1 cellular context compared by ENCODE assay signal in genomic region chr16:19127674-19128131, GRCh38.
TF ChIP-seq lines count a peak whose summit lies in the region.

No MANE protein-coding gene starts in this region.

TF ChIP-seq in GM12878, 131 proteins besides CTCF, POLR2A, EP300 and RAD21 (continued from another document and continues in another):
- no peak for TF ChIP-seq STAT3 (IDR thresholded peaks at IDR 0.05; ENCODE audit: low read depth, low read length)
- TF ChIP-seq KDM1A (IDR thresholded peaks at IDR 0.05; ENCODE audit: borderline replicate concordance), result no peak
- TF ChIP-seq SMARCA5 (IDR thresholded peaks at IDR 0.05), result peak; percentile 67; the same call in 1 of the 2 replicates
- TF ChIP-seq TCF12 (IDR thresholded peaks at IDR 0.05; ENCODE audit: low read depth, low read length), result no peak
- no peak for TF ChIP-seq KLF5 (IDR thresholded peaks at IDR 0.05; ENCODE audit: partially characterized antibody)
- no peak for TF ChIP-seq HDGF (IDR thresholded peaks at IDR 0.05)
- no peak for TF ChIP-seq ZBTB33 (IDR thresholded peaks at IDR 0.05)
- TF ChIP-seq SREBF2 (IDR thresholded peaks at IDR 0.05; ENCODE audit: low read length), result no peak
- TF ChIP-seq USF1 (IDR thresholded peaks at IDR 0.05; ENCODE audit: borderline replicate concordance, extremely low read length, insufficient read depth, low read depth, low read length), result no peak
- no peak for TF ChIP-seq MYB (IDR thresholded peaks at IDR 0.05; ENCODE audit: borderline replicate concordance, low read depth, low read length)
- no peak for TF ChIP-seq RCOR1 (conservative IDR thresholded peaks at IDR 0.05; ENCODE audit: low read depth, low read length)
- TF ChIP-seq MEF2B (IDR thresholded peaks at IDR 0.05; ENCODE audit: partially characterized antibody, poor library complexity, severe bottlenecking), result peak; percentile 27
- no peak for TF ChIP-seq NRF1 (conservative IDR thresholded peaks at IDR 0.05; ENCODE audit: low read depth, low read length)
- no peak for TF ChIP-seq ZNF217 (IDR thresholded peaks at IDR 0.05)
- no peak for TF ChIP-seq TAF1 (IDR thresholded peaks at IDR 0.05; ENCODE audit: borderline replicate concordance, low read depth, low read length)
- TF ChIP-seq RELB (IDR thresholded peaks at IDR 0.05; ENCODE audit: low read depth), result peak; percentile 74
- no peak for TF ChIP-seq NFXL1 (IDR thresholded peaks at IDR 0.05; ENCODE audit: borderline replicate concordance)
- TF ChIP-seq MLLT1 (IDR thresholded peaks at IDR 0.05), result no peak
- TF ChIP-seq MYC (IDR thresholded peaks at IDR 0.05; ENCODE audit: insufficient read depth, insufficient read length, insufficient replicate concordance, low read length, severe bottlenecking), result no peak
- TF ChIP-seq IRF4 (IDR thresholded peaks at IDR 0.05; ENCODE audit: low read depth, low read length), result peak; percentile 80
- TF ChIP-seq ZNF274 (IDR thresholded peaks at IDR 0.05; ENCODE audit: insufficient read depth, insufficient read length), result no peak
- TF ChIP-seq RFX5 (IDR thresholded peaks at IDR 0.05; ENCODE audit: low read depth, low read length), result no peak
- TF ChIP-seq PML (IDR thresholded peaks at IDR 0.05; ENCODE audit: low read length), result no peak
- TF ChIP-seq SREBF1 (IDR thresholded peaks at IDR 0.05; ENCODE audit: low read length), result no peak
- TF ChIP-seq RBBP5 (conservative IDR thresholded peaks at IDR 0.05), result no peak
- TF ChIP-seq RAD51 (IDR thresholded peaks at IDR 0.05), result no peak
- TF ChIP-seq YY1 (IDR thresholded peaks at IDR 0.05; ENCODE audit: low read depth, low read length), result no peak
- no peak for TF ChIP-seq PRDM15 (CRISPR knock-in tag; IDR thresholded peaks at IDR 0.05)
- no peak for TF ChIP-seq SUZ12 (IDR thresholded peaks at IDR 0.05; ENCODE audit: unreplicated experiment)
- 0 out of 2 replicates have a peak, but pooled peaks have one; percentile 21 for TF ChIP-seq ATF2 (IDR thresholded peaks at IDR 0.05; ENCODE audit: low read length)
- TF ChIP-seq POLR2AphosphoS2 (IDR thresholded peaks at IDR 0.05; ENCODE audit: low read depth, low read length), result no peak
- TF ChIP-seq FOXK2 (IDR thresholded peaks at IDR 0.05), result no peak
- TF ChIP-seq NR2F1 (conservative IDR thresholded peaks at IDR 0.05), result peak; percentile 57; the same call in 1 of the 2 replicates
- no peak for TF ChIP-seq NR2C2 (IDR thresholded peaks at IDR 0.05; ENCODE audit: borderline replicate concordance, control insufficient read depth, insufficient read length, low read depth)
- TF ChIP-seq CHD1 (IDR thresholded peaks at IDR 0.05; ENCODE audit: low read depth, low read length), result no peak
- TF ChIP-seq PAX8 (IDR thresholded peaks at IDR 0.05), result no peak
- TF ChIP-seq STAT1 (conservative IDR thresholded peaks at IDR 0.05), result no peak
- peak in 1 of 2 experiments; percentile 86; a peak in 2 of 4 replicates for TF ChIP-seq ETV6 (conservative IDR thresholded peaks at IDR 0.05 in 1 of 2, IDR thresholded peaks at IDR 0.05 in 1 of 2; ENCODE audit: borderline replicate concordance in 1 of 2, low read depth in 1 of 2)
- TF ChIP-seq E4F1 (IDR thresholded peaks at IDR 0.05; ENCODE audit: borderline replicate concordance, partially characterized antibody), result no peak
- no peak for TF ChIP-seq SIN3A (IDR thresholded peaks at IDR 0.05; ENCODE audit: low read depth, low read length)
- TF ChIP-seq GATAD2B (conservative IDR thresholded peaks at IDR 0.05; ENCODE audit: low read depth), result peak; percentile 53; the same call in 1 of the 2 replicates
- TF ChIP-seq BACH1 (IDR thresholded peaks at IDR 0.05; ENCODE audit: borderline replicate concordance), result no peak
- TF ChIP-seq PAX5 (IDR thresholded peaks at IDR 0.05; ENCODE audit: borderline replicate concordance, low read depth, low read length), result no peak
- no peak for TF ChIP-seq ZSCAN29 (IDR thresholded peaks at IDR 0.05)
- no peak for TF ChIP-seq CBX3 (IDR thresholded peaks at IDR 0.05; ENCODE audit: borderline replicate concordance, low read depth)
- TF ChIP-seq ZBTB40 (IDR thresholded peaks at IDR 0.05; ENCODE audit: borderline replicate concordance), result no peak
